Comparison of ENCODE assay signal across 9 cellular contexts in genomic region chr21:24428539-24429186, GRCh38.
DNase-seq lines count a peak whose midpoint lies in the region; ATAC-seq lines count a peak whose summit lies in the region.
"Had no signal": no experiment of that assay in that cellular context is flagged by ENCODE, and none has a peak within 500 bp of the region (broad histone marks: within the 10 kb centered on the region; RNA-seq: fewer than 3 reads in every experiment).

No MANE protein-coding gene starts in this region.

- in situ Hi-C loops in G401 (cut with HindIII; ENCODE audit: low sequenced_read_pairs): no loop called here

- peak; percentile 6 for DNase-seq in NK-92 treated with Interleukin-12 subunit alpha and Interleukin-12 subunit beta, amount 100 ng/mL, for 24 hours (lab: John Stamatoyannopoulos, UW)
- DNase-seq in NK-92 (lab: John Stamatoyannopoulos, UW; ENCODE audit: unreplicated experiment) (no peak), NOMO-1 treated with dmso at 0.1 percent for 144 hours (lab: John Stamatoyannopoulos, UW; ENCODE audit: unreplicated experiment) (peak; percentile 29), G401 (ENCODE audit: low spot score) (no peak), NCI-H69 (lab: John Stamatoyannopoulos, UW) (no peak)
- DNase-seq in natural killer cell treated with Interleukin-12 subunit alpha and Interleukin-12 subunit beta and Interleukin-15 and Interleukin-18, amount 100 ng/mL, for 72 hours (ENCODE audit: low spot score): peak; percentile 70
- no peak for DNase-seq in effector memory CD4-positive, alpha-beta T cell

- H3K4me3 ChIP-seq in effector memory CD4-positive, alpha-beta T cell (ENCODE audit: insufficient read depth, low read depth, low read length, poor library complexity, severe bottlenecking): no peak overlapping the region

- peak overlapping the region; percentile 91 to 99 for H3K27ac Mint-ChIP-seq in natural killer cell treated with Interleukin-12 subunit alpha and Interleukin-12 subunit beta and Interleukin-15 and Interleukin-18, amount 100 ng/mL, for 72 hours
- H3K27ac Mint-ChIP-seq: brain had no signal

- H3K9me3 ChIP-seq in effector memory CD4-positive, alpha-beta T cell (ENCODE audit: control insufficient read depth, low read length): no peaks in the 10 kb centered on the region

- no peak overlapping the region for H3K27ac ChIP-seq in effector memory CD4-positive, alpha-beta T cell (ENCODE audit: insufficient read depth, low read length, poor library complexity, severe bottlenecking)

- ATAC-seq in HG02610 (IDR thresholded peaks at IDR 0.05; ENCODE audit: unreplicated experiment): peak; percentile 91
- peak; percentile 81 to 88 for ATAC-seq in natural killer cell treated with Interleukin-12 subunit alpha and Interleukin-12 subunit beta and Interleukin-15 and Interleukin-18, amount 100 ng/mL, for 72 hours

- no peaks in the 10 kb centered on the region for H3K27me3 ChIP-seq in effector memory CD4-positive, alpha-beta T cell (replicated peaks; ENCODE audit: control insufficient read depth, insufficient read depth, low read length, poor library complexity, severe bottlenecking)

- no peaks in the 10 kb centered on the region for H3K4me1 ChIP-seq in effector memory CD4-positive, alpha-beta T cell (ENCODE audit: control insufficient read depth, insufficient read depth, low read length, poor library complexity, severe bottlenecking)

- H3K4me1 Mint-ChIP-seq in natural killer cell treated with Interleukin-12 subunit alpha and Interleukin-12 subunit beta and Interleukin-15 and Interleukin-18, amount 100 ng/mL, for 72 hours (ENCODE audit: low read depth in 2 of 2): peaks cover 21 to 28% of the 10 kb centered on the region in 2 donors

- H3K9me3 Mint-ChIP-seq in natural killer cell treated with Interleukin-12 subunit alpha and Interleukin-12 subunit beta and Interleukin-15 and Interleukin-18, amount 100 ng/mL, for 72 hours: peaks cover 3% of the 10 kb centered on the region

- H3K27me3 Mint-ChIP-seq in natural killer cell treated with Interleukin-12 subunit alpha and Interleukin-12 subunit beta and Interleukin-15 and Interleukin-18, amount 100 ng/mL, for 72 hours: peaks cover 0 to 6% of the 10 kb centered on the region in 2 donors
- H3K27me3 Mint-ChIP-seq: brain had no signal

- no peaks in the 10 kb centered on the region for H3K36me3 ChIP-seq in effector memory CD4-positive, alpha-beta T cell (ENCODE audit: control insufficient read depth, insufficient read depth, low read length)

- peak overlapping the region; percentile 87 for H3K4me3 Mint-ChIP-seq in natural killer cell treated with Interleukin-12 subunit alpha and Interleukin-12 subunit beta and Interleukin-15 and Interleukin-18, amount 100 ng/mL, for 72 hours
- H3K4me3 Mint-ChIP-seq: brain had no signal

- H3K36me3 Mint-ChIP-seq in natural killer cell treated with Interleukin-12 subunit alpha and Interleukin-12 subunit beta and Interleukin-15 and Interleukin-18, amount 100 ng/mL, for 72 hours: peaks cover 14% of the 10 kb centered on the region
- H3K36me3 Mint-ChIP-seq: brain had no signal

Comparison
In these comparisons a context has a peak if more than half of its experiments do, and no peak if none do; other contexts are left out.
1. DNase-seq: peak in NK-92 treated with Interleukin-12 subunit alpha and Interleukin-12 subunit beta, amount 100 ng/mL, for 24 hours (single experiment), NOMO-1 treated with dmso at 0.1 percent for 144 hours (single experiment) and natural killer cell treated with Interleukin-12 subunit alpha and Interleukin-12 subunit beta and Interleukin-15 and Interleukin-18, amount 100 ng/mL, for 72 hours (single experiment); none in NK-92 (single experiment), effector memory CD4-positive, alpha-beta T cell (0 of 3), G401 (single experiment) and NCI-H69 (single experiment).